ENCODE assay signal across 10 cellular contexts in genomic region chr15:78455749-78456148, GRCh38. TPM values are rescaled to one million over a fixed set of nuclear protein-coding genes. Genes with fewer than 3 reads are reported as not detected.
DNase-seq lines count a peak whose midpoint lies in the region; ATAC-seq, FAIRE-seq and TF ChIP-seq lines count a peak whose summit lies in the region.
"Had no signal": no experiment of that assay in that cellular context is flagged by ENCODE, and none has a peak within 500 bp of the region (broad histone marks: within the 10 kb centered on the region; RNA-seq: fewer than 3 reads in every experiment).

No MANE protein-coding gene starts in this region.

- intact Hi-C loops in mucosa of descending colon (cut with DNase I, micrococcal nuclease), result no loop called here

- no peaks in the 10 kb centered on the region for H3K27me3 ChIP-seq in small intestine (ENCODE audit: control insufficient read depth in 2 of 2, insufficient read depth in 2 of 2, low read length in 2 of 2)

- ATAC-seq in mucosa of descending colon, result peak; percentile 19
- ATAC-seq in HG03521 (IDR thresholded peaks at IDR 0.05; ENCODE audit: unreplicated experiment), result no peak
- ATAC-seq in GM21717 (IDR thresholded peaks at IDR 0.05; ENCODE audit: unreplicated experiment), result no peak

- peaks cover 28% of the 10 kb centered on the region for H3K36me3 ChIP-seq in SK-N-MC (ENCODE audit: insufficient read depth, low read length)
- no peaks in the 10 kb centered on the region for H3K36me3 ChIP-seq in mucosa of descending colon (ENCODE audit: low read depth)
- H3K36me3 ChIP-seq in small intestine (ENCODE audit: control insufficient read depth in 2 of 2, insufficient read depth in 2 of 2, low read length in 2 of 2), result no peaks in the 10 kb centered on the region

- H3K4me3 ChIP-seq in SK-N-MC (no peak overlapping the region), mucosa of descending colon (no peak overlapping the region), small intestine (ENCODE audit: low read depth in 1 of 2, low read length in 2 of 2) (no peak overlapping the region)

- H3K27ac ChIP-seq in SK-N-MC (peak overlapping the region; percentile 77), small intestine (ENCODE audit: low read depth in 1 of 2, low read length in 1 of 2) (peak overlapping the region in 1 of 2 donors; percentile 48)

- H3K4me1 ChIP-seq in mucosa of descending colon (ENCODE audit: low read depth) (peaks cover 40% of the 10 kb centered on the region), small intestine (ENCODE audit: control insufficient read depth in 2 of 2, insufficient read depth in 1 of 2, low read depth in 1 of 2, low read length in 1 of 2) (peaks cover 3 to 13% of the 10 kb centered on the region in 2 donors)

- FAIRE-seq in A204.1 (lab: Jason Lieb, UNC), result peak; percentile 11
- no peak for FAIRE-seq in small intestine (lab: Jason Lieb, UNC)
- FAIRE-seq: colon had no signal

- no peak overlapping the region for H3K9ac ChIP-seq in SK-N-MC (ENCODE audit: insufficient read length)

- H3K9me3 ChIP-seq in SK-N-MC (ENCODE audit: low read depth, low read length), result no peaks in the 10 kb centered on the region
- no peaks in the 10 kb centered on the region for H3K9me3 ChIP-seq in mucosa of descending colon
- H3K9me3 ChIP-seq in small intestine (ENCODE audit: control insufficient read depth, low read depth), result no peaks in the 10 kb centered on the region

- DNase-seq in ELR (ENCODE audit: low read depth), result peak; percentile 3
- no peak for DNase-seq in SK-N-MC (ENCODE audit: low read depth, low spot score)
- no peak for DNase-seq in mucosa of descending colon
- DNase-seq in small intestine, result no peak
- no peak for DNase-seq in mesenteric fat pad (ENCODE audit: low spot score)
- DNase-seq: SW 1271 had no signal

- no peak for TF ChIP-seq CTCF in mucosa of descending colon (IDR thresholded peaks at IDR 0.05)

- WGBS in small intestine, 3 donors, result 41 to 54% (median 46%) methylated on average over 3 of the region's 3 CpGs

RNA-seq across cellular contexts. Expression of gene IREB2, which starts 17.7 kb away (rescaled TPM):
- total RNA-seq in mucosa of descending colon, result 10 to 100 TPM; 51.7 to 62.7 (median 62.0) TPM
- 10 to 100 TPM; 12.4 to 16.3 (median 14.2) TPM for polyA plus RNA-seq in small intestine
- total RNA-seq in mesenteric fat pad, result 57.1 TPM

RNA-seq across cellular contexts. Expression of gene HYKK, which starts 51.6 kb away (rescaled TPM):
- total RNA-seq in mucosa of descending colon (1 to 10 TPM; 5.7 to 7.8 (median 6.8) TPM), mesenteric fat pad (4.1 TPM)
- 10 to 100 TPM in 1 of 3 donors, 1 to 10 TPM in 2; 6.8 to 12.4 (median 9.2) TPM for polyA plus RNA-seq in small intestine
